8 cellular contexts compared by ENCODE assay signal in the genomic region with DNA sequence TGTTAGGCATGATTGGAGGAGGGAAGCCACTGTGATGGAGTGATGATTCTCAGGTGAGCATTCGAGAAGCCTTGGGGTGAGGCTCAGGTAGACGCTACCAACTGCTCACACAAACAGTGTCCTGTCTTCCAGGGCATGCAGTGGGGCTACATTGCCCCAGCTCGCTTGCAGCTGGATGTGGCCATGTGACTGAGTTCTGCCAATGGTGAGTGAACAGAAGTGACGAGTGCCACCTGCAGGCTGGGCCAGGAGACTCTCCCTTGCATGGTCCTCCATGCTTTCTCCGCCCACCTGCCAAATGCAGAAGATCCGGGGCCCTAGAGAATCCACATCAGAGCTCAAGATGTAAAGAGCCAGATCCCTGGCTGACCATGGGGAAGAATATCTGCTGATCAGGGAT.
DNase-seq lines count a peak whose midpoint lies in the region.

No MANE protein-coding gene starts in this region.

- H3K27ac Mint-ChIP-seq in activated CD4-positive, alpha-beta memory T cell treated with anti-CD3 and anti-CD28 coated beads for 36 hours = no peak overlapping the region

- H3K4me3 Mint-ChIP-seq in activated CD4-positive, alpha-beta memory T cell treated with anti-CD3 and anti-CD28 coated beads for 36 hours = no peak overlapping the region

- POLR2A ChIA-PET in activated CD4-positive, alpha-beta memory T cell treated with anti-CD3 and anti-CD28 coated beads for 36 hours (lab: Charles Lee) = no interaction called here

- H3K4me1 Mint-ChIP-seq in activated CD4-positive, alpha-beta memory T cell treated with anti-CD3 and anti-CD28 coated beads for 36 hours (ENCODE audit: low read depth) = no peaks in the 10 kb centered on the region

- H3K27me3 Mint-ChIP-seq in activated CD4-positive, alpha-beta memory T cell treated with anti-CD3 and anti-CD28 coated beads for 36 hours = peaks cover 4% of the 10 kb centered on the region

- DNase-seq in ELR (ENCODE audit: low read depth) = peak; percentile 46
- peak; percentile 59 for DNase-seq in Jurkat, Clone E6-1 (ENCODE audit: low read depth, low spot score)
- DNase-seq in activated CD4-positive, alpha-beta memory T cell treated with anti-CD3 and anti-CD28 coated beads for 36 hours = peak; percentile 72
- peak; percentile 23 to 59 for DNase-seq in lung microvascular endothelial cell (ENCODE audit: low read depth in 2 of 2)
- DNase-seq in islet precursor cell = no peak
- DNase-seq in GF-D8 (lab: John Stamatoyannopoulos, UW) = no peak
- no peak for DNase-seq in hepatic stellate cell (ENCODE audit: low spot score)
- DNase-seq in COR-L47 (lab: John Stamatoyannopoulos, UW) = no peak

- H3K4me3 ChIP-seq in Jurkat, Clone E6-1 (ENCODE audit: low read length) = no peak overlapping the region

- CTCF ChIA-PET in activated CD4-positive, alpha-beta memory T cell treated with anti-CD3 and anti-CD28 coated beads for 36 hours (lab: Charles Lee) = interaction anchor here (1.0 to 3.7 kb wide), 7 partner anchors 10 to 203 kb away, joined by 3 to 20 read pairs (median 4); no protein-coding TSS in a partner anchor

- no peaks in the 10 kb centered on the region for H3K9me3 Mint-ChIP-seq in activated CD4-positive, alpha-beta memory T cell treated with anti-CD3 and anti-CD28 coated beads for 36 hours

- H3K36me3 Mint-ChIP-seq in activated CD4-positive, alpha-beta memory T cell treated with anti-CD3 and anti-CD28 coated beads for 36 hours = no peaks in the 10 kb centered on the region

- intact Hi-C loops in activated CD4-positive, alpha-beta memory T cell treated with anti-CD3 and anti-CD28 coated beads for 36 hours (cut with micrococcal nuclease) = no loop called here

Comparison
In these comparisons a context has a peak if more than half of its experiments do, and no peak if none do; other contexts are left out.
1. DNase-seq: peak in ELR (single experiment), Jurkat, Clone E6-1 (single experiment), activated CD4-positive, alpha-beta memory T cell treated with anti-CD3 and anti-CD28 coated beads for 36 hours (single experiment) and lung microvascular endothelial cell (2 of 2); none in islet precursor cell (single experiment), GF-D8 (single experiment), hepatic stellate cell (single experiment) and COR-L47 (single experiment).